In the genomic region with DNA sequence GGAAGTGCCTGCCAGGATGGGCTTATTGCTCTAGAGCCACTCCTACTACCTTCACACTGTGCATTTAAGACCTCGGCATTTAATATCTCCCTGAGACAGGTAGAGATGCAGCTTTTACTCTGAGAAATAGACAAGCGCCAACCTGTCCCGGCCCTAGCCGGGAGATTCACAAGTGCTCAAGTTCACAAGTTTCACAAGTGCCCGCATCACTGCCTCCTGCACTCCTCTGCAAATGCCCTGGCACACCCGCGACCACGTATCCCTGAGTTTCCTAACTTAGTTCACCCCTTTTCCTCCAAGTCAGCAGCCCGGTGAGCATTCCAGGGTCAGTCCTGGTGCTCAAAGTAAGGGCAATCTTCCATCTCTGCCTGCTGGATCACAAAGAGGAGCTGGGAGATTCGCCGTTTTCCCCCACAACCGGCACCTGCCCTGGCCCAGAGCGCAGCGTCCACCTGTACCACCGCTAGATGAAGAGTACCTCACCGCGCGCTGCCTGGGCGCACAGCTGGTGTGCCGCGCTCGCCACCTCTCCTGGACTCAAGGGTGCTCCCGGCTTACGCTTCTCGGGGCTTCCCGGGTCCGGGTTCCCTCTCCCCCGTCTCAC, we compare ENCODE assay signal across 9 cellular contexts. TPM values are rescaled to one million over a fixed set of nuclear protein-coding genes. Genes with fewer than 3 reads are reported as not detected.
DNase-seq lines count a peak whose midpoint lies in the region; ATAC-seq and TF ChIP-seq lines count a peak whose summit lies in the region.
"Had no signal": no experiment of that assay in that cellular context is flagged by ENCODE, and none has a peak within 500 bp of the region (broad histone marks: within the 10 kb centered on the region; RNA-seq: fewer than 3 reads in every experiment).

No MANE protein-coding gene starts in this region.

- no peaks in the 10 kb centered on the region for H3K79me2 ChIP-seq in osteoblast (ENCODE audit: insufficient read depth, low read length)

- peak overlapping the region; percentile 74 for H3K4me2 ChIP-seq in osteoblast (ENCODE audit: insufficient read depth, low read length)

- peak; percentile 44 for ATAC-seq in SK-N-SH treated with all-trans-retinoic acid at 6 μM for 48 hours
- no peak for ATAC-seq in GM18511 (IDR thresholded peaks at IDR 0.05; ENCODE audit: unreplicated experiment)

- no peak overlapping the region for H3K27ac Mint-ChIP-seq in CD14-positive monocyte

- H2AFZ ChIP-seq in osteoblast (ENCODE audit: low read length) = peak overlapping the region; percentile 67

- H3K27me3 Mint-ChIP-seq in CD14-positive monocyte (ENCODE audit: low read depth in 3 of 3) = peaks cover 50 to 74% (median 58%) of the 10 kb centered on the region in 3 donors

- H3K4me3 Mint-ChIP-seq in CD14-positive monocyte = peak overlapping the region; percentile 32 to 82

- no peaks in the 10 kb centered on the region for H3K36me3 ChIP-seq in osteoblast (ENCODE audit: insufficient read depth, low read length)
- H3K36me3 ChIP-seq: thyroid gland had no signal

- DNase-seq in CD14-positive monocyte (ENCODE audit: low spot score) = no peak
- peak; percentile 3 for DNase-seq in glomerular visceral epithelial cell (ENCODE audit: extremely low spot score)
- peak; percentile 77 for DNase-seq in osteoblast (ENCODE audit: insufficient read length, low spot score, missing footprints)
- DNase-seq in NCI-H2107 (lab: John Stamatoyannopoulos, UW) = no peak
- DNase-seq in central memory CD4-positive, alpha-beta T cell = no peak
- DNase-seq in SW480 (ENCODE audit: low spot score) = no peak

- peak overlapping the region; percentile 66 for H3K4me3 ChIP-seq in osteoblast (ENCODE audit: insufficient read depth, low read length)

- no peaks in the 10 kb centered on the region for H4K20me1 ChIP-seq in osteoblast (ENCODE audit: insufficient read depth, low read length)

- H3K27ac ChIP-seq in osteoblast (ENCODE audit: low read depth, low read length) = no peak overlapping the region
- H3K27ac ChIP-seq: thyroid gland had no signal

- peaks cover 46% of the 10 kb centered on the region for H3K27me3 ChIP-seq in osteoblast (ENCODE audit: insufficient read depth, low read length)

- intact Hi-C loops in CD14-positive monocyte (cut with micrococcal nuclease) = no loop called here

- peaks cover 16% of the 10 kb centered on the region for H3K4me1 Mint-ChIP-seq in CD14-positive monocyte

- no peaks in the 10 kb centered on the region for H3K9me3 ChIP-seq in osteoblast (ENCODE audit: low read depth, low read length)
- H3K9me3 ChIP-seq: thyroid gland had no signal

- H3K9me3 Mint-ChIP-seq in CD14-positive monocyte = peaks cover 0 to 23% (median 11%) of the 10 kb centered on the region in 7 donors

- H3K4me1 ChIP-seq in osteoblast (ENCODE audit: insufficient read depth, low read length) = peaks cover 8% of the 10 kb centered on the region

- TF ChIP-seq CTCF in CD14-positive monocyte (IDR thresholded peaks at IDR 0.05) (no peak), osteoblast (IDR thresholded peaks at IDR 0.05; ENCODE audit: extremely low read depth, low read depth, low read length) (no peak)

- H3K36me3 Mint-ChIP-seq in CD14-positive monocyte = peaks cover 1 to 4% of the 10 kb centered on the region in 2 donors

TF ChIP-seq in SK-N-SH treated with all-trans-retinoic acid at 6 μM for 48 hours, 23 proteins besides CTCF, POLR2A, EP300 and RAD21:
- TF ChIP-seq ISL1 (CRISPR knock-in tag; IDR thresholded peaks at IDR 0.05) (no peak), TOX (CRISPR knock-in tag; IDR thresholded peaks at IDR 0.05; ENCODE audit: borderline replicate concordance) (no peak), ZNF565 (CRISPR knock-in tag; conservative IDR thresholded peaks at IDR 0.05; ENCODE audit: low read depth) (no peak), ARNTL (CRISPR knock-in tag; IDR thresholded peaks at IDR 0.05; ENCODE audit: borderline replicate concordance, low read depth) (no peak), BACH2 (CRISPR knock-in tag; IDR thresholded peaks at IDR 0.05; ENCODE audit: borderline replicate concordance) (no peak)
- TF ChIP-seq, protein P1, sequence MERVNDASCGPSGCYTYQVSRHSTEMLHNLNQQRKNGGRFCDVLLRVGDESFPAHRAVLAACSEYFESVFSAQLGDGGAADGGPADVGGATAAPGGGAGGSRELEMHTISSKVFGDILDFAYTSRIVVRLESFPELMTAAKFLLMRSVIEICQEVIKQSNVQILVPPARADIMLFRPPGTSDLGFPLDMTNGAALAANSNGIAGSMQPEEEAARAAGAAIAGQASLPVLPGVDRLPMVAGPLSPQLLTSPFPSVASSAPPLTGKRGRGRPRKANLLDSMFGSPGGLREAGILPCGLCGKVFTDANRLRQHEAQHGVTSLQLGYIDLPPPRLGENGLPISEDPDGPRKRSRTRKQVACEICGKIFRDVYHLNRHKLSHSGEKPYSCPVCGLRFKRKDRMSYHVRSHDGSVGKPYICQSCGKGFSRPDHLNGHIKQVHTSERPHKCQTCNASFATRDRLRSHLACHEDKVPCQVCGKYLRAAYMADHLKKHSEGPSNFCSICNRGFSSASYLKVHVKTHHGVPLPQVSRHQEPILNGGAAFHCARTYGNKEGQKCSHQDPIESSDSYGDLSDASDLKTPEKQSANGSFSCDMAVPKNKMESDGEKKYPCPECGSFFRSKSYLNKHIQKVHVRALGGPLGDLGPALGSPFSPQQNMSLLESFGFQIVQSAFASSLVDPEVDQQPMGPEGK (CRISPR knock-in tag; IDR thresholded peaks at IDR 0.05; ENCODE audit: borderline replicate concordance) = no peak
- TF ChIP-seq, protein P2, sequence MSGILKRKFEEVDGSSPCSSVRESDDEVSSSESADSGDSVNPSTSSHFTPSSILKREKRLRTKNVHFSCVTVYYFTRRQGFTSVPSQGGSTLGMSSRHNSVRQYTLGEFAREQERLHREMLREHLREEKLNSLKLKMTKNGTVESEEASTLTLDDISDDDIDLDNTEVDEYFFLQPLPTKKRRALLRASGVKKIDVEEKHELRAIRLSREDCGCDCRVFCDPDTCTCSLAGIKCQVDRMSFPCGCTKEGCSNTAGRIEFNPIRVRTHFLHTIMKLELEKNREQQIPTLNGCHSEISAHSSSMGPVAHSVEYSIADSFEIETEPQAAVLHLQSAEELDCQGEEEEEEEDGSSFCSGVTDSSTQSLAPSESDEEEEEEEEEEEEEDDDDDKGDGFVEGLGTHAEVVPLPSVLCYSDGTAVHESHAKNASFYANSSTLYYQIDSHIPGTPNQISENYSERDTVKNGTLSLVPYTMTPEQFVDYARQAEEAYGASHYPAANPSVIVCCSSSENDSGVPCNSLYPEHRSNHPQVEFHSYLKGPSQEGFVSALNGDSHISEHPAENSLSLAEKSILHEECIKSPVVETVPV (CRISPR knock-in tag; IDR thresholded peaks at IDR 0.05) = no peak

RNA-seq across cellular contexts. Expression of a gene that starts 5.0 kb away (rescaled TPM):
- polyA plus RNA-seq in CD14-positive monocyte = not detected
- total RNA-seq in osteoblast = 0.72 and 1.2 TPM in 2 replicates

Comparison
In these comparisons a context has a peak if more than half of its experiments do, and no peak if none do; other contexts are left out.
1. DNase-seq: peak in glomerular visceral epithelial cell (single experiment) and osteoblast (single experiment); none in CD14-positive monocyte (single experiment), NCI-H2107 (single experiment), central memory CD4-positive, alpha-beta T cell (single experiment) and SW480 (single experiment).